ENCODE assay signal across 18 cellular contexts in the genomic region with DNA sequence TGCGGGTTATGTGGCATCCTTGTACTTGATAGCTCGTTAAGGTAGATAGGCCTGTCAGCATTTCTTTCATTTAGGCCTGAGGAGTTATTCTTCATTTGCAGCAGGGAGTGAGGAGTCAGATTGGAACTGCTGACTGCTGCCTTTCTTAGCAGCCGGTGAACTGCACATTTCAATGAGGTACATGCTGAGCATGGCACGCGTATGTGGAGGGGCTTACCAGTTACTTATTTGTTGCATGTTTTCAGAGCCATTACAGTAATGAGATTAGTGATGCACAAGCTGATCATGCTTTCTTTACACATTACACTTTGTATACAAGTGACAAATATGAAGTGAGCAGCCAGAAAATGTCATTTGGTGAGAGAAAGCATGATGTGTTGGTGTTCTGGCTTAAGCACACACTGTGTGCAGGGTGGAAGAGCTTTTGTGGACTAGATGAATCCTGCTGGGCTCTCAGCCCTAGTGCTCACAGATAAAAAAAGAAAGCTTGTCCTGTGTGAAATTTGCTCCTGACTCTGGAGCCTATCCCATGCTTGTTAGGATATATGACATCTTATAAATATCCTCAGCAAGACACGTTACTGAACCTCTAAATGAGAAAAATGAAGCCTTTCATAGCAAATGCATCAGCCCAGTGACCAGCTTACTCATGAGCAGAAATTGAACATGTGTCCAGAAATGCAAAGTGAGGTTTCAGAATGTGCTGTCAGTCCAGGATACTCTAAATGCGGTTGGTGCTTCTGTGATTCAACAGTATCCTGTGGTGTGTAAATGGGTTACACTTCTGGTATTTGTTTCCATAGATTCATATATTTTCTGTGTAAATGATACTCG.
DNase-seq lines count a peak whose midpoint lies in the region; ATAC-seq lines count a peak whose summit lies in the region.
"Had no signal": no experiment of that assay in that cellular context is flagged by ENCODE, and none has a peak within 500 bp of the region (broad histone marks: within the 10 kb centered on the region; RNA-seq: fewer than 3 reads in every experiment).

No MANE protein-coding gene starts in this region.

- peak; percentile 85 for ATAC-seq in GM21619 (IDR thresholded peaks at IDR 0.05; ENCODE audit: unreplicated experiment)
- peak; percentile 57 for ATAC-seq in HG03175 (IDR thresholded peaks at IDR 0.05; ENCODE audit: unreplicated experiment)
- ATAC-seq in HG03135 (IDR thresholded peaks at IDR 0.05; ENCODE audit: unreplicated experiment): no peak
- ATAC-seq: activated T-helper 17 cell treated with anti-CD3 and anti-CD28 coated beads, Interleukin-2, amount 50 U/mL, for 72 hours; gastroesophageal sphincter had no signal

- peak; percentile 53 for DNase-seq in NCI-H82 (lab: John Stamatoyannopoulos, UW)
- no peak for DNase-seq in NCI-H82 treated with DMSO at 0.1 percent for 48 hours (lab: John Stamatoyannopoulos, UW; ENCODE audit: unreplicated experiment)
- DNase-seq in foreskin melanocyte: peak; percentile 36
- DNase-seq in NCI-H2081 treated with DMSO at 0.1 percent for 48 hours (lab: John Stamatoyannopoulos, UW): no peak
- DNase-seq in GF-D8 (lab: John Stamatoyannopoulos, UW): no peak
- DNase-seq: 8988T; activated CD4-positive, alpha-beta T cell treated with anti-CD3 and anti-CD28 coated beads, Interleukin-2, amount 50 U/mL, for 48 hours; adrenal gland; DND-41; NCI-H345; SK-N-SH; stimulated activated CD4-positive, alpha-beta T cell treated with anti-CD3 and anti-CD28 coated beads, Interleukin-2, amount 100 ng/mL, for 24 hours; thyroid gland had no signal

Comparison
In these comparisons a context has a peak if more than half of its experiments do, and no peak if none do; other contexts are left out.
1. DNase-seq: peak in NCI-H82 (single experiment) and foreskin melanocyte (single experiment); none in NCI-H82 treated with DMSO at 0.1 percent for 48 hours (single experiment), NCI-H2081 treated with DMSO at 0.1 percent for 48 hours (single experiment) and GF-D8 (single experiment).